3 cellular contexts compared by ENCODE assay signal in genomic region chr5:5298841-5299543, GRCh38.
TF ChIP-seq lines count a peak whose summit lies in the region.

No MANE protein-coding gene starts in this region.

TF ChIP-seq in SK-N-SH, 30 proteins besides CTCF, POLR2A, EP300 and RAD21 (continued from another document):
- 0 out of 2 replicates have a peak, but pooled peaks have one; percentile 15 for TF ChIP-seq NFIC (IDR thresholded peaks at IDR 0.05; ENCODE audit: borderline replicate concordance)

TF ChIP-seq in SK-N-SH treated with all-trans-retinoic acid at 6 μM for 48 hours, 23 proteins besides CTCF, POLR2A, EP300 and RAD21 (continued from another document):
- TF ChIP-seq POU6F1 (CRISPR knock-in tag; IDR thresholded peaks at IDR 0.05; ENCODE audit: borderline replicate concordance, low read depth) (no peak), OSR1 (CRISPR knock-in tag; IDR thresholded peaks at IDR 0.05) (no peak), ZFP3 (CRISPR knock-in tag; IDR thresholded peaks at IDR 0.05) (no peak), ZFP30 (CRISPR knock-in tag; IDR thresholded peaks at IDR 0.05) (no peak), CSDC2 (CRISPR knock-in tag; IDR thresholded peaks at IDR 0.05) (no peak), CSRNP3 (CRISPR knock-in tag; IDR thresholded peaks at IDR 0.05) (no peak), ZNF70 (CRISPR knock-in tag; IDR thresholded peaks at IDR 0.05) (no peak), GLIS3 (CRISPR knock-in tag; IDR thresholded peaks at IDR 0.05) (no peak), SNAI2 (CRISPR knock-in tag; IDR thresholded peaks at IDR 0.05) (no peak), BACH2 (CRISPR knock-in tag; IDR thresholded peaks at IDR 0.05; ENCODE audit: borderline replicate concordance) (no peak), ZNF565 (CRISPR knock-in tag; conservative IDR thresholded peaks at IDR 0.05; ENCODE audit: low read depth) (no peak), TCF4 (CRISPR knock-in tag; IDR thresholded peaks at IDR 0.05; ENCODE audit: borderline replicate concordance) (no peak), ZC3H10 (CRISPR knock-in tag; IDR thresholded peaks at IDR 0.05) (no peak), ZNF8 (CRISPR knock-in tag; IDR thresholded peaks at IDR 0.05) (no peak), RARB (CRISPR knock-in tag; IDR thresholded peaks at IDR 0.05) (no peak), TOX (CRISPR knock-in tag; IDR thresholded peaks at IDR 0.05; ENCODE audit: borderline replicate concordance) (no peak)
TF ChIP-seq in SK-N-SH treated with all-trans-retinoic acid at 6 μM for 48 hours: peak in this region for 0.

TF ChIP-seq in HepG2, 621 proteins besides CTCF, POLR2A, EP300 and RAD21 (continued from another document):
- no peak for TF ChIP-seq HMGXB4 (CRISPR knock-in tag; IDR thresholded peaks at IDR 0.05; ENCODE audit: borderline replicate concordance in 1 of 2, low read depth in 1 of 2)
- TF ChIP-seq CC2D1A (CRISPR knock-in tag; IDR thresholded peaks at IDR 0.05) = no peak
- TF ChIP-seq ISX (CRISPR knock-in tag; conservative IDR thresholded peaks at IDR 0.05) = no peak
- no peak for TF ChIP-seq MXD4 (CRISPR knock-in tag; IDR thresholded peaks at IDR 0.05)
- no peak for TF ChIP-seq ZNF34 (CRISPR knock-in tag; IDR thresholded peaks at IDR 0.05; ENCODE audit: borderline replicate concordance)
- 0 out of 2 replicates have a peak, but pooled peaks have one; percentile 11 for TF ChIP-seq MAFF (IDR thresholded peaks at IDR 0.05; ENCODE audit: low read depth, low read length)
TF ChIP-seq in HepG2: peak in this region for 2.
